1 cellular context compared by ENCODE assay signal in the genomic region with DNA sequence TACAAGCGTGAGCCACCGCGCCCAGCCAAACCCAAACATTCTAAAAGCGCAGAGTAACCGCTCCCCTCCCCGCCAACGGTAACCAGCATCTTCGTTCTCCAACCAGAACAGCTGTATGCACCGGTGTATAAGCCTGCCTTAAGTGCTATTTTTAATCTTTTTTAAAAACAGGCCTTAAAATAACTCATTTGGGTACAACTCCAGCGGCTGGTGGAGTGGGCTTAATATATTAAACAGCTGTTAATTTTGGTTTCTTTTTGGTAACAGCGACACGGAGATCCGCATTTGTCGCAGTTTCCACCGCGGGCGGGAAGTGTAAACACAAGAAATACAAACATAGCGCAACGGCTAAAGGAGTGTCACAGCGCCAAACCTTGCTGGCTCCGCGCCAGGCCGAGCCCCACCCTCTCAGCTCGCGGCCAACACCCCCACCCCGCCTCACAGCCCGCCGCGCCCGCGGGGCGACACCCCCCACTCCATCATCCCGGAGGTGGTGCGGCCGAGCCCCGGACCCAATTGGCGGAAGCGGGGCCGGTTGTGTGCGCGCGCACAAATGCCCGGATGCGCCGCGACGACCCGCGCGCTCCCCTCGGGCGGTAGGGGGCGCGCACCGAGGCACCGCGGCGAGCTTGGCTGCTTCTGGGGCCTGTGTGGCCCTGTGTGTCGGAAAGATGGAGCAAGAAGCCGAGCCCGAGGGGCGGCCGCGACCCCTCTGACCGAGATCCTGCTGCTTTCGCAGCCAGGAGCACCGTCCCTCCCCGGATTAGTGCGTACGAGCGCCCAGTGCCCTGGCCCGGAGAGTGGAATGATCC.
TF ChIP-seq lines count a peak whose summit lies in the region.

MDM2 (plus strand) TSS at position 602 of the 812 bp plus-strand sequence. CDS start 301 bp downstream, outside the sequence.

TF ChIP-seq in WTC11, 78 proteins besides CTCF, POLR2A, EP300 and RAD21 (continued from another document and continues in another):
- TF ChIP-seq, protein P1, sequence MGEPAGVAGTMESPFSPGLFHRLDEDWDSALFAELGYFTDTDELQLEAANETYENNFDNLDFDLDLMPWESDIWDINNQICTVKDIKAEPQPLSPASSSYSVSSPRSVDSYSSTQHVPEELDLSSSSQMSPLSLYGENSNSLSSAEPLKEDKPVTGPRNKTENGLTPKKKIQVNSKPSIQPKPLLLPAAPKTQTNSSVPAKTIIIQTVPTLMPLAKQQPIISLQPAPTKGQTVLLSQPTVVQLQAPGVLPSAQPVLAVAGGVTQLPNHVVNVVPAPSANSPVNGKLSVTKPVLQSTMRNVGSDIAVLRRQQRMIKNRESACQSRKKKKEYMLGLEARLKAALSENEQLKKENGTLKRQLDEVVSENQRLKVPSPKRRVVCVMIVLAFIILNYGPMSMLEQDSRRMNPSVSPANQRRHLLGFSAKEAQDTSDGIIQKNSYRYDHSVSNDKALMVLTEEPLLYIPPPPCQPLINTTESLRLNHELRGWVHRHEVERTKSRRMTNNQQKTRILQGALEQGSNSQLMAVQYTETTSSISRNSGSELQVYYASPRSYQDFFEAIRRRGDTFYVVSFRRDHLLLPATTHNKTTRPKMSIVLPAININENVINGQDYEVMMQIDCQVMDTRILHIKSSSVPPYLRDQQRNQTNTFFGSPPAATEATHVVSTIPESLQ (CRISPR knock-in tag; IDR thresholded peaks at IDR 0.05): no peak
- TF ChIP-seq FOXP1 (CRISPR knock-in tag; IDR thresholded peaks at IDR 0.05; ENCODE audit: borderline replicate concordance): peak; percentile 81; the same call in 1 of the 2 replicates
- TF ChIP-seq, protein P2, sequence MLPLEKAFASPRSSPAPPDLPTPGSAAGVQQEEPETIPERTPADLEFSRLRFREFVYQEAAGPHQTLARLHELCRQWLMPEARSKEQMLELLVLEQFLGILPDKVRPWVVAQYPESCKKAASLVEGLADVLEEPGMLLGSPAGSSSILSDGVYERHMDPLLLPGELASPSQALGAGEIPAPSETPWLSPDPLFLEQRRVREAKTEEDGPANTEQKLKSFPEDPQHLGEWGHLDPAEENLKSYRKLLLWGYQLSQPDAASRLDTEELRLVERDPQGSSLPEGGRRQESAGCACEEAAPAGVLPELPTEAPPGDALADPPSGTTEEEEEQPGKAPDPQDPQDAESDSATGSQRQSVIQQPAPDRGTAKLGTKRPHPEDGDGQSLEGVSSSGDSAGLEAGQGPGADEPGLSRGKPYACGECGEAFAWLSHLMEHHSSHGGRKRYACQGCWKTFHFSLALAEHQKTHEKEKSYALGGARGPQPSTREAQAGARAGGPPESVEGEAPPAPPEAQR (CRISPR knock-in tag; IDR thresholded peaks at IDR 0.05): no peak
- TF ChIP-seq CBFB (CRISPR knock-in tag; IDR thresholded peaks at IDR 0.05; ENCODE audit: low read depth): no peak
- TF ChIP-seq NFYB (CRISPR knock-in tag; conservative IDR thresholded peaks at IDR 0.05; ENCODE audit: low read depth): peak; percentile 50; the same call in 1 of the 2 replicates
- TF ChIP-seq CREM (CRISPR knock-in tag; IDR thresholded peaks at IDR 0.05): peak; percentile 42; the same call in 1 of the 2 replicates
- no peak; the same call in none of the 2 replicates for TF ChIP-seq GABPB1 (CRISPR knock-in tag; IDR thresholded peaks at IDR 0.05)
- 0 out of 2 replicates have a peak, but pooled peaks have one; percentile 8 for TF ChIP-seq PRDM15 (CRISPR knock-in tag; IDR thresholded peaks at IDR 0.05)
- TF ChIP-seq SP1 (CRISPR knock-in tag; conservative IDR thresholded peaks at IDR 0.05): peak; percentile 80
- TF ChIP-seq, protein P3, sequence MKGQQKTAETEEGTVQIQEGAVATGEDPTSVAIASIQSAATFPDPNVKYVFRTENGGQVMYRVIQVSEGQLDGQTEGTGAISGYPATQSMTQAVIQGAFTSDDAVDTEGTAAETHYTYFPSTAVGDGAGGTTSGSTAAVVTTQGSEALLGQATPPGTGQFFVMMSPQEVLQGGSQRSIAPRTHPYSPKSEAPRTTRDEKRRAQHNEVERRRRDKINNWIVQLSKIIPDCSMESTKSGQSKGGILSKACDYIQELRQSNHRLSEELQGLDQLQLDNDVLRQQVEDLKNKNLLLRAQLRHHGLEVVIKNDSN (CRISPR knock-in tag; IDR thresholded peaks at IDR 0.05): 0 out of 2 replicates have a peak, but pooled peaks have one; percentile 0
- TF ChIP-seq, protein P4, sequence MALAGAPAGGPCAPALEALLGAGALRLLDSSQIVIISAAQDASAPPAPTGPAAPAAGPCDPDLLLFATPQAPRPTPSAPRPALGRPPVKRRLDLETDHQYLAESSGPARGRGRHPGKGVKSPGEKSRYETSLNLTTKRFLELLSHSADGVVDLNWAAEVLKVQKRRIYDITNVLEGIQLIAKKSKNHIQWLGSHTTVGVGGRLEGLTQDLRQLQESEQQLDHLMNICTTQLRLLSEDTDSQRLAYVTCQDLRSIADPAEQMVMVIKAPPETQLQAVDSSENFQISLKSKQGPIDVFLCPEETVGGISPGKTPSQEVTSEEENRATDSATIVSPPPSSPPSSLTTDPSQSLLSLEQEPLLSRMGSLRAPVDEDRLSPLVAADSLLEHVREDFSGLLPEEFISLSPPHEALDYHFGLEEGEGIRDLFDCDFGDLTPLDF (CRISPR knock-in tag; IDR thresholded peaks at IDR 0.05): 0 out of 2 replicates have a peak, but pooled peaks have one; percentile 14
- TF ChIP-seq, protein P5, sequence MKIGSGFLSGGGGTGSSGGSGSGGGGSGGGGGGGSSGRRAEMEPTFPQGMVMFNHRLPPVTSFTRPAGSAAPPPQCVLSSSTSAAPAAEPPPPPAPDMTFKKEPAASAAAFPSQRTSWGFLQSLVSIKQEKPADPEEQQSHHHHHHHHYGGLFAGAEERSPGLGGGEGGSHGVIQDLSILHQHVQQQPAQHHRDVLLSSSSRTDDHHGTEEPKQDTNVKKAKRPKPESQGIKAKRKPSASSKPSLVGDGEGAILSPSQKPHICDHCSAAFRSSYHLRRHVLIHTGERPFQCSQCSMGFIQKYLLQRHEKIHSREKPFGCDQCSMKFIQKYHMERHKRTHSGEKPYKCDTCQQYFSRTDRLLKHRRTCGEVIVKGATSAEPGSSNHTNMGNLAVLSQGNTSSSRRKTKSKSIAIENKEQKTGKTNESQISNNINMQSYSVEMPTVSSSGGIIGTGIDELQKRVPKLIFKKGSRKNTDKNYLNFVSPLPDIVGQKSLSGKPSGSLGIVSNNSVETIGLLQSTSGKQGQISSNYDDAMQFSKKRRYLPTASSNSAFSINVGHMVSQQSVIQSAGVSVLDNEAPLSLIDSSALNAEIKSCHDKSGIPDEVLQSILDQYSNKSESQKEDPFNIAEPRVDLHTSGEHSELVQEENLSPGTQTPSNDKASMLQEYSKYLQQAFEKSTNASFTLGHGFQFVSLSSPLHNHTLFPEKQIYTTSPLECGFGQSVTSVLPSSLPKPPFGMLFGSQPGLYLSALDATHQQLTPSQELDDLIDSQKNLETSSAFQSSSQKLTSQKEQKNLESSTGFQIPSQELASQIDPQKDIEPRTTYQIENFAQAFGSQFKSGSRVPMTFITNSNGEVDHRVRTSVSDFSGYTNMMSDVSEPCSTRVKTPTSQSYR (CRISPR knock-in tag; IDR thresholded peaks at IDR 0.05): 0 out of 2 replicates have a peak, but pooled peaks have one; percentile 21
- 0 out of 2 replicates have a peak, but pooled peaks have one; percentile 44 for TF ChIP-seq PREB (CRISPR knock-in tag; IDR thresholded peaks at IDR 0.05; ENCODE audit: borderline replicate concordance)
- TF ChIP-seq PRRX2 (CRISPR knock-in tag; IDR thresholded peaks at IDR 0.05): 0 out of 2 replicates have a peak, but pooled peaks have one; percentile 60
- peak; percentile 61; the same call in 1 of the 2 replicates for TF ChIP-seq TEAD1 (CRISPR knock-in tag; IDR thresholded peaks at IDR 0.05)
- TF ChIP-seq FOXK1 (CRISPR knock-in tag; IDR thresholded peaks at IDR 0.05): peak; percentile 93
- TF ChIP-seq, protein P6, sequence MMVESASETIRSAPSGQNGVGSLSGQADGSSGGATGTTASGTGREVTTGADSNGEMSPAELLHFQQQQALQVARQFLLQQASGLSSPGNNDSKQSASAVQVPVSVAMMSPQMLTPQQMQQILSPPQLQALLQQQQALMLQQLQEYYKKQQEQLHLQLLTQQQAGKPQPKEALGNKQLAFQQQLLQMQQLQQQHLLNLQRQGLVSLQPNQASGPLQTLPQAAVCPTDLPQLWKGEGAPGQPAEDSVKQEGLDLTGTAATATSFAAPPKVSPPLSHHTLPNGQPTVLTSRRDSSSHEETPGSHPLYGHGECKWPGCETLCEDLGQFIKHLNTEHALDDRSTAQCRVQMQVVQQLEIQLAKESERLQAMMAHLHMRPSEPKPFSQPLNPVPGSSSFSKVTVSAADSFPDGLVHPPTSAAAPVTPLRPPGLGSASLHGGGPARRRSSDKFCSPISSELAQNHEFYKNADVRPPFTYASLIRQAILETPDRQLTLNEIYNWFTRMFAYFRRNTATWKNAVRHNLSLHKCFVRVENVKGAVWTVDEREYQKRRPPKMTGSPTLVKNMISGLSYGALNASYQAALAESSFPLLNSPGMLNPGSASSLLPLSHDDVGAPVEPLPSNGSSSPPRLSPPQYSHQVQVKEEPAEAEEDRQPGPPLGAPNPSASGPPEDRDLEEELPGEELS (CRISPR knock-in tag; IDR thresholded peaks at IDR 0.05): peak; percentile 80
- TF ChIP-seq ZNF512 (CRISPR knock-in tag; IDR thresholded peaks at IDR 0.05; ENCODE audit: borderline replicate concordance): no peak
- TF ChIP-seq, protein P7, sequence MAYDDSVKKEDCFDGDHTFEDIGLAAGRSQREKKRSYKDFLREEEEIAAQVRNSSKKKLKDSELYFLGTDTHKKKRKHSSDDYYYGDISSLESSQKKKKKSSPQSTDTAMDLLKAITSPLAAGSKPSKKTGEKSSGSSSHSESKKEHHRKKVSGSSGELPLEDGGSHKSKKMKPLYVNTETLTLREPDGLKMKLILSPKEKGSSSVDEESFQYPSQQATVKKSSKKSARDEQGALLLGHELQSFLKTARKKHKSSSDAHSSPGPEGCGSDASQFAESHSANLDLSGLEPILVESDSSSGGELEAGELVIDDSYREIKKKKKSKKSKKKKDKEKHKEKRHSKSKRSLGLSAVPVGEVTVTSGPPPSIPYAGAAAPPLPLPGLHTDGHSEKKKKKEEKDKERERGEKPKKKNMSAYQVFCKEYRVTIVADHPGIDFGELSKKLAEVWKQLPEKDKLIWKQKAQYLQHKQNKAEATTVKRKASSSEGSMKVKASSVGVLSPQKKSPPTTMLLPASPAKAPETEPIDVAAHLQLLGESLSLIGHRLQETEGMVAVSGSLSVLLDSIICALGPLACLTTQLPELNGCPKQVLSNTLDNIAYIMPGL (CRISPR knock-in tag; IDR thresholded peaks at IDR 0.05): peak; percentile 96
- peak; percentile 45; the same call in 1 of the 2 replicates for TF ChIP-seq AR (CRISPR knock-in tag; IDR thresholded peaks at IDR 0.05)
- peak; percentile 85 for TF ChIP-seq MAX (CRISPR knock-in tag; IDR thresholded peaks at IDR 0.05)
